ENCODE assay signal across 17 cellular contexts in genomic region chr1:53599461-53599860, GRCh38.
DNase-seq lines count a peak whose midpoint lies in the region; ATAC-seq and TF ChIP-seq lines count a peak whose summit lies in the region.
"Had no signal": no experiment of that assay in that cellular context is flagged by ENCODE, and none has a peak within 500 bp of the region (broad histone marks: within the 10 kb centered on the region; RNA-seq: fewer than 3 reads in every experiment).

No MANE protein-coding gene starts in this region.

- DNase-seq in RWPE2 (ENCODE audit: low spot score) (peak; percentile 45), left kidney (ENCODE audit: low read depth, low spot score) (peak; percentile 49), sciatic nerve (ENCODE audit: low spot score) (peak; percentile 35), activated gamma-delta T cell (lab: John Stamatoyannopoulos, UW) (no peak), RPMI8226 (no peak), NCI-H2029 (lab: John Stamatoyannopoulos, UW) (no peak), amygdala (lab: John Stamatoyannopoulos, UW) (no peak)
- DNase-seq: BE2C; CD4-positive, alpha-beta memory T cell; DMS79; GM23248 had no signal

- H3K4me3 ChIP-seq in KMS-11 (IDR thresholded peaks at IDR 0.05; ENCODE audit: insufficient read depth, low read depth, low read length), result peak overlapping the region; percentile 22
- H3K4me3 ChIP-seq in RWPE2 (ENCODE audit: severe bottlenecking), result no peak overlapping the region
- H3K4me3 ChIP-seq: A549, GM12878, GM23248 had no signal

- H3K9ac ChIP-seq in KMS-11, result peak overlapping the region; percentile 4; the same call in 1 of the 2 replicates
- H3K9ac ChIP-seq: GM23248 had no signal

- no peaks in the 10 kb centered on the region for H4K20me1 ChIP-seq in KMS-11 (ENCODE audit: insufficient read depth)

- no peaks in the 10 kb centered on the region for H3K79me2 ChIP-seq in KMS-11 (ENCODE audit: insufficient read depth, low read depth)

- ATAC-seq in RWPE2 (ENCODE audit: low read depth) (no peak; the same call in 2 of the 3 replicates), sciatic nerve (no peak)
- ATAC-seq: A549, GM12878, HCT116, HepG2 had no signal

- no peak for TF ChIP-seq CTCF in KMS-11 (conservative IDR thresholded peaks at IDR 0.05; ENCODE audit: low read depth, low read length)
- TF ChIP-seq CTCF in RWPE2 (IDR thresholded peaks at IDR 0.05; ENCODE audit: poor library complexity, severe bottlenecking), result no peak

- H2AFZ ChIP-seq in KMS-11 (ENCODE audit: low read depth), result peak overlapping the region; percentile 12; the same call in 1 of the 2 replicates
- H2AFZ ChIP-seq: GM23248 had no signal

- intact Hi-C loops in sciatic nerve (cut with DNase I), result no loop called here

- H3K4me1 ChIP-seq in KMS-11 (ENCODE audit: low read depth, poor library complexity, severe bottlenecking) (peaks cover 43% of the 10 kb centered on the region), RWPE2 (ENCODE audit: insufficient read depth, poor library complexity, severe bottlenecking) (no peaks in the 10 kb centered on the region)
- H3K4me1 ChIP-seq: A549, BE2C had no signal

- H3K27me3 ChIP-seq in KMS-11 (ENCODE audit: insufficient read depth, low read depth) (no peaks in the 10 kb centered on the region), RWPE2 (ENCODE audit: insufficient read depth, poor library complexity, severe bottlenecking) (no peaks in the 10 kb centered on the region)
- H3K27me3 ChIP-seq: BE2C had no signal

- H3K36me3 ChIP-seq in KMS-11 (ENCODE audit: insufficient read depth) (no peaks in the 10 kb centered on the region), RWPE2 (ENCODE audit: low read depth) (no peaks in the 10 kb centered on the region)
- H3K36me3 ChIP-seq: BE2C had no signal

- H3K4me2 ChIP-seq in KMS-11, result peak overlapping the region; percentile 62
- H3K4me2 ChIP-seq: A549 had no signal

- peak overlapping the region; percentile 52 for H3K27ac ChIP-seq in KMS-11
- H3K27ac ChIP-seq in RWPE2 (ENCODE audit: poor library complexity, severe bottlenecking), result no peak overlapping the region
- H3K27ac ChIP-seq: A549, C4-2B, GM23248 had no signal

- H3K9me3 ChIP-seq in RWPE2 (ENCODE audit: severe bottlenecking), result no peaks in the 10 kb centered on the region
- H3K9me3 ChIP-seq: A549, BE2C had no signal

Comparison
In these comparisons a context has a peak if more than half of its experiments do, and no peak if none do; other contexts are left out.
1. DNase-seq: peak in RWPE2 (single experiment), left kidney (single experiment) and sciatic nerve (single experiment); none in activated gamma-delta T cell (single experiment), RPMI8226 (single experiment), NCI-H2029 (single experiment) and amygdala (0 of 56).